1 cellular context compared by ENCODE assay signal in the genomic region with DNA sequence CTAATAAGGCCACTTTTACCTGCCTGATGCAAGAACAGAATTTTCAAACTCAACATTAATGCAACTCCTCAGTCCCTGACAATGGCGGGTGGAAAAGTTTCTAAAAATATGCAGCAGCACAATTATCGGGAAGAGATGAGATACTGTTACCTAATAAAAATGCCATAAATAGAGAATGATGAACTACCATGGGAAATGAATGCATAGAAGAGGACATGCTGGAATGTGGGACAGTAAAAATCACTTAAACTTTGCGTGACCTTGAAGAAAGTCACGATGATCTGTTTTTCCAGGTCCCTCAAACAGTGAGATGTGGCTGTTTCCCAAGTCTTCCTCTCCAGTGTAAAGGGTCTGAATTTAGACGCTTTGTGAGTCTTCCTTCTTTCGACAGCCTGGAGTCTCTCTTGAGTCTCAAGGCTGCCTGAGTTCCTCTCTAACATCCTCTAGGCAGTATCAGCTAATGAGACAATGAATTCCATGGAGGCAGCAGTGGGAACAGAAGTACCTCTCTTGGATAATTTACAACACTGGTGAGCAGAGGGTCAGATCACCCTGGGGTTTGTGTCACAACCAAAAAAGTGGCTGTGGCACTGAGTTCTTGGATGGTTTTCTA.
TF ChIP-seq lines count a peak whose summit lies in the region.

No MANE protein-coding gene starts in this region.

TF ChIP-seq in HEK293, 187 proteins besides CTCF, POLR2A, EP300 and RAD21 (continued from another document and continues in another):
- TF ChIP-seq, protein P1, sequence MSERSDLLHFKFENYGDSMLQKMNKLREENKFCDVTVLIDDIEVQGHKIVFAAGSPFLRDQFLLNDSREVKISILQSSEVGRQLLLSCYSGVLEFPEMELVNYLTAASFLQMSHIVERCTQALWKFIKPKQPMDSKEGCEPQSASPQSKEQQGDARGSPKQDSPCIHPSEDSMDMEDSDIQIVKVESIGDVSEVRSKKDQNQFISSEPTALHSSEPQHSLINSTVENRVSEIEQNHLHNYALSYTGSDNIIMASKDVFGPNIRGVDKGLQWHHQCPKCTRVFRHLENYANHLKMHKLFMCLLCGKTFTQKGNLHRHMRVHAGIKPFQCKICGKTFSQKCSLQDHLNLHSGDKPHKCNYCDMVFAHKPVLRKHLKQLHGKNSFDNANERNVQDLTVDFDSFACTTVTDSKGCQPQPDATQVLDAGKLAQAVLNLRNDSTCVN (tag by site-specific recombination; optimal IDR thresholded peaks at IDR 0.05) = no peak
- TF ChIP-seq, protein P2, sequence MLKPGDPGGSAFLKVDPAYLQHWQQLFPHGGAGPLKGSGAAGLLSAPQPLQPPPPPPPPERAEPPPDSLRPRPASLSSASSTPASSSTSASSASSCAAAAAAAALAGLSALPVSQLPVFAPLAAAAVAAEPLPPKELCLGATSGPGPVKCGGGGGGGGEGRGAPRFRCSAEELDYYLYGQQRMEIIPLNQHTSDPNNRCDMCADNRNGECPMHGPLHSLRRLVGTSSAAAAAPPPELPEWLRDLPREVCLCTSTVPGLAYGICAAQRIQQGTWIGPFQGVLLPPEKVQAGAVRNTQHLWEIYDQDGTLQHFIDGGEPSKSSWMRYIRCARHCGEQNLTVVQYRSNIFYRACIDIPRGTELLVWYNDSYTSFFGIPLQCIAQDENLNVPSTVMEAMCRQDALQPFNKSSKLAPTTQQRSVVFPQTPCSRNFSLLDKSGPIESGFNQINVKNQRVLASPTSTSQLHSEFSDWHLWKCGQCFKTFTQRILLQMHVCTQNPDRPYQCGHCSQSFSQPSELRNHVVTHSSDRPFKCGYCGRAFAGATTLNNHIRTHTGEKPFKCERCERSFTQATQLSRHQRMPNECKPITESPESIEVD (tag by site-specific recombination; IDR thresholded peaks at IDR 0.05) = peak; percentile 62
- TF ChIP-seq HOXD13 (CRISPR knock-in tag; IDR thresholded peaks at IDR 0.05; ENCODE audit: borderline replicate concordance) (no peak), ZNF529 (tag by site-specific recombination; IDR thresholded peaks at IDR 0.05; ENCODE audit: insufficient replicate concordance) (no peak), ZNF747 (tag by site-specific recombination; IDR thresholded peaks at IDR 0.05) (no peak), ZNF548 (tag by site-specific recombination; IDR thresholded peaks at IDR 0.05) (no peak), ZSCAN30 (tag by site-specific recombination; IDR thresholded peaks at IDR 0.05) (no peak), ZNF341 (tag by site-specific recombination; IDR thresholded peaks at IDR 0.05; ENCODE audit: low read depth) (no peak), ZNF664 (tag by site-specific recombination; IDR thresholded peaks at IDR 0.05) (peak; percentile 77), ZNF600 (tag by site-specific recombination; IDR thresholded peaks at IDR 0.05) (no peak), SP3 (tag by site-specific recombination; IDR thresholded peaks at IDR 0.05) (no peak), ZNF670 (tag by site-specific recombination; IDR thresholded peaks at IDR 0.05; ENCODE audit: low read depth) (no peak), ZXDB (tag by site-specific recombination; IDR thresholded peaks at IDR 0.05) (peak; percentile 48), ZNF248 (tag by site-specific recombination; IDR thresholded peaks at IDR 0.05) (no peak), ZBTB48 (tag by site-specific recombination; IDR thresholded peaks at IDR 0.05) (no peak), SP7 (tag by site-specific recombination; IDR thresholded peaks at IDR 0.05) (no peak; the same call in 1 of the 2 replicates), ZNF501 (tag by site-specific recombination; IDR thresholded peaks at IDR 0.05) (0 out of 2 replicates have a peak, but pooled peaks have one; percentile 33), ZNF366 (tag by site-specific recombination; conservative IDR thresholded peaks at IDR 0.05) (peak; percentile 42; the same call in 1 of the 2 replicates), GLI2 (tag by site-specific recombination; IDR thresholded peaks at IDR 0.05; ENCODE audit: borderline replicate concordance, low read depth) (no peak), TCF7L2 (IDR thresholded peaks at IDR 0.05; ENCODE audit: borderline replicate concordance, low read depth, low read length) (no peak), ZNF335 (tag by site-specific recombination; conservative IDR thresholded peaks at IDR 0.05) (peak; percentile 67), ZNF549 (tag by site-specific recombination; IDR thresholded peaks at IDR 0.05) (no peak), PRDM1 (tag by site-specific recombination; IDR thresholded peaks at IDR 0.05) (peak; percentile 47; the same call in 1 of the 2 replicates), ZNF843 (tag by site-specific recombination; IDR thresholded peaks at IDR 0.05) (peak; percentile 55; the same call in 1 of the 2 replicates), ZBTB17 (tag by site-specific recombination; IDR thresholded peaks at IDR 0.05) (peak; percentile 51; the same call in 1 of the 2 replicates), ZNF184 (tag by site-specific recombination; IDR thresholded peaks at IDR 0.05) (no peak)
- TF ChIP-seq, protein P3, sequence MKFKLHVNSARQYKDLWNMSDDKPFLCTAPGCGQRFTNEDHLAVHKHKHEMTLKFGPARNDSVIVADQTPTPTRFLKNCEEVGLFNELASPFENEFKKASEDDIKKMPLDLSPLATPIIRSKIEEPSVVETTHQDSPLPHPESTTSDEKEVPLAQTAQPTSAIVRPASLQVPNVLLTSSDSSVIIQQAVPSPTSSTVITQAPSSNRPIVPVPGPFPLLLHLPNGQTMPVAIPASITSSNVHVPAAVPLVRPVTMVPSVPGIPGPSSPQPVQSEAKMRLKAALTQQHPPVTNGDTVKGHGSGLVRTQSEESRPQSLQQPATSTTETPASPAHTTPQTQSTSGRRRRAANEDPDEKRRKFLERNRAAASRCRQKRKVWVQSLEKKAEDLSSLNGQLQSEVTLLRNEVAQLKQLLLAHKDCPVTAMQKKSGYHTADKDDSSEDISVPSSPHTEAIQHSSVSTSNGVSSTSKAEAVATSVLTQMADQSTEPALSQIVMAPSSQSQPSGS (tag by site-specific recombination; IDR thresholded peaks at IDR 0.05; ENCODE audit: low read depth) = no peak
- TF ChIP-seq, protein P4, sequence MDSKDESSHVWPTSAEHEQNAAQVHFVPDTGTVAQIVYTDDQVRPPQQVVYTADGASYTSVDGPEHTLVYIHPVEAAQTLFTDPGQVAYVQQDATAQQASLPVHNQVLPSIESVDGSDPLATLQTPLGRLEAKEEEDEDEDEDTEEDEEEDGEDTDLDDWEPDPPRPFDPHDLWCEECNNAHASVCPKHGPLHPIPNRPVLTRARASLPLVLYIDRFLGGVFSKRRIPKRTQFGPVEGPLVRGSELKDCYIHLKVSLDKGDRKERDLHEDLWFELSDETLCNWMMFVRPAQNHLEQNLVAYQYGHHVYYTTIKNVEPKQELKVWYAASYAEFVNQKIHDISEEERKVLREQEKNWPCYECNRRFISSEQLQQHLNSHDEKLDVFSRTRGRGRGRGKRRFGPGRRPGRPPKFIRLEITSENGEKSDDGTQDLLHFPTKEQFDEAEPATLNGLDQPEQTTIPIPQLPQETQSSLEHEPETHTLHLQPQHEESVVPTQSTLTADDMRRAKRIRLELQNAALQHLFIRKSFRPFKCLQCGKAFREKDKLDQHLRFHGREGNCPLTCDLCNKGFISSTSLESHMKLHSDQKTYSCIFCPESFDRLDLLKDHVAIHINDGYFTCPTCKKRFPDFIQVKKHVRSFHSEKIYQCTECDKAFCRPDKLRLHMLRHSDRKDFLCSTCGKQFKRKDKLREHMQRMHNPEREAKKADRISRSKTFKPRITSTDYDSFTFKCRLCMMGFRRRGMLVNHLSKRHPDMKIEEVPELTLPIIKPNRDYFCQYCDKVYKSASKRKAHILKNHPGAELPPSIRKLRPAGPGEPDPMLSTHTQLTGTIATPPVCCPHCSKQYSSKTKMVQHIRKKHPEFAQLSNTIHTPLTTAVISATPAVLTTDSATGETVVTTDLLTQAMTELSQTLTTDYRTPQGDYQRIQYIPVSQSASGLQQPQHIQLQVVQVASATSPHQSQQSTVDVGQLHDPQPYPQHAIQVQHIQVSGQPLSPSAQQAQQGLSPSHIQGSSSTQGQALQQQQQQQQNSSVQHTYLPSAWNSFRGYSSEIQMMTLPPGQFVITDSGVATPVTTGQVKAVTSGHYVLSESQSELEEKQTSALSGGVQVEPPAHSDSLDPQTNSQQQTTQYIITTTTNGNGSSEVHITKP (tag by site-specific recombination; IDR thresholded peaks at IDR 0.05) = peak; percentile 10; the same call in 1 of the 2 replicates
- TF ChIP-seq, protein P5, sequence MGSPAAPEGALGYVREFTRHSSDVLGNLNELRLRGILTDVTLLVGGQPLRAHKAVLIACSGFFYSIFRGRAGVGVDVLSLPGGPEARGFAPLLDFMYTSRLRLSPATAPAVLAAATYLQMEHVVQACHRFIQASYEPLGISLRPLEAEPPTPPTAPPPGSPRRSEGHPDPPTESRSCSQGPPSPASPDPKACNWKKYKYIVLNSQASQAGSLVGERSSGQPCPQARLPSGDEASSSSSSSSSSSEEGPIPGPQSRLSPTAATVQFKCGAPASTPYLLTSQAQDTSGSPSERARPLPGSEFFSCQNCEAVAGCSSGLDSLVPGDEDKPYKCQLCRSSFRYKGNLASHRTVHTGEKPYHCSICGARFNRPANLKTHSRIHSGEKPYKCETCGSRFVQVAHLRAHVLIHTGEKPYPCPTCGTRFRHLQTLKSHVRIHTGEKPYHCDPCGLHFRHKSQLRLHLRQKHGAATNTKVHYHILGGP (tag by site-specific recombination; IDR thresholded peaks at IDR 0.05) = peak; percentile 61; the same call in 1 of the 2 replicates
- TF ChIP-seq, protein P6, sequence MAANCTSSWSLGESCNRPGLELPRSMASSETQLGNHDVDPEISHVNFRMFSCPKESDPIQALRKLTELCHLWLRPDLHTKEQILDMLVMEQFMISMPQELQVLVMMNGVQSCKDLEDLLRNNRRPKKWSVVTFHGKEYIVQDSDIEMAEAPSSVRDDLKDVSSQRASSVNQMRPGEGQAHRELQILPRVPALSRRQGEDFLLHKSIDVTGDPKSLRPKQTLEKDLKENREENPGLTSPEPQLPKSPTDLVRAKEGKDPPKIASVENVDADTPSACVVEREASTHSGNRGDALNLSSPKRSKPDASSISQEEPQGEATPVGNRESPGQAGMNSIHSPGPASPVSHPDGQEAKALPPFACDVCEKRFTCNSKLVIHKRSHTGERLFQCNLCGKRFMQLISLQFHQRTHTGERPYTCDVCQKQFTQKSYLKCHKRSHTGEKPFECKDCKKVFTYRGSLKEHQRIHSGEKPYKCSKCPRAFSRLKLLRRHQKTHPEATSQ (tag by site-specific recombination; IDR thresholded peaks at IDR 0.05) = no peak
- TF ChIP-seq, protein P7, sequence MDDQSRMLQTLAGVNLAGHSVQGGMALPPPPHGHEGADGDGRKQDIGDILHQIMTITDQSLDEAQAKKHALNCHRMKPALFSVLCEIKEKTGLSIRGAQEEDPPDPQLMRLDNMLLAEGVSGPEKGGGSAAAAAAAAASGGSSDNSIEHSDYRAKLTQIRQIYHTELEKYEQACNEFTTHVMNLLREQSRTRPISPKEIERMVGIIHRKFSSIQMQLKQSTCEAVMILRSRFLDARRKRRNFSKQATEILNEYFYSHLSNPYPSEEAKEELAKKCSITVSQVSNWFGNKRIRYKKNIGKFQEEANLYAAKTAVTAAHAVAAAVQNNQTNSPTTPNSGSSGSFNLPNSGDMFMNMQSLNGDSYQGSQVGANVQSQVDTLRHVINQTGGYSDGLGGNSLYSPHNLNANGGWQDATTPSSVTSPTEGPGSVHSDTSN (CRISPR knock-in tag; IDR thresholded peaks at IDR 0.05) = no peak
- TF ChIP-seq, protein P8, sequence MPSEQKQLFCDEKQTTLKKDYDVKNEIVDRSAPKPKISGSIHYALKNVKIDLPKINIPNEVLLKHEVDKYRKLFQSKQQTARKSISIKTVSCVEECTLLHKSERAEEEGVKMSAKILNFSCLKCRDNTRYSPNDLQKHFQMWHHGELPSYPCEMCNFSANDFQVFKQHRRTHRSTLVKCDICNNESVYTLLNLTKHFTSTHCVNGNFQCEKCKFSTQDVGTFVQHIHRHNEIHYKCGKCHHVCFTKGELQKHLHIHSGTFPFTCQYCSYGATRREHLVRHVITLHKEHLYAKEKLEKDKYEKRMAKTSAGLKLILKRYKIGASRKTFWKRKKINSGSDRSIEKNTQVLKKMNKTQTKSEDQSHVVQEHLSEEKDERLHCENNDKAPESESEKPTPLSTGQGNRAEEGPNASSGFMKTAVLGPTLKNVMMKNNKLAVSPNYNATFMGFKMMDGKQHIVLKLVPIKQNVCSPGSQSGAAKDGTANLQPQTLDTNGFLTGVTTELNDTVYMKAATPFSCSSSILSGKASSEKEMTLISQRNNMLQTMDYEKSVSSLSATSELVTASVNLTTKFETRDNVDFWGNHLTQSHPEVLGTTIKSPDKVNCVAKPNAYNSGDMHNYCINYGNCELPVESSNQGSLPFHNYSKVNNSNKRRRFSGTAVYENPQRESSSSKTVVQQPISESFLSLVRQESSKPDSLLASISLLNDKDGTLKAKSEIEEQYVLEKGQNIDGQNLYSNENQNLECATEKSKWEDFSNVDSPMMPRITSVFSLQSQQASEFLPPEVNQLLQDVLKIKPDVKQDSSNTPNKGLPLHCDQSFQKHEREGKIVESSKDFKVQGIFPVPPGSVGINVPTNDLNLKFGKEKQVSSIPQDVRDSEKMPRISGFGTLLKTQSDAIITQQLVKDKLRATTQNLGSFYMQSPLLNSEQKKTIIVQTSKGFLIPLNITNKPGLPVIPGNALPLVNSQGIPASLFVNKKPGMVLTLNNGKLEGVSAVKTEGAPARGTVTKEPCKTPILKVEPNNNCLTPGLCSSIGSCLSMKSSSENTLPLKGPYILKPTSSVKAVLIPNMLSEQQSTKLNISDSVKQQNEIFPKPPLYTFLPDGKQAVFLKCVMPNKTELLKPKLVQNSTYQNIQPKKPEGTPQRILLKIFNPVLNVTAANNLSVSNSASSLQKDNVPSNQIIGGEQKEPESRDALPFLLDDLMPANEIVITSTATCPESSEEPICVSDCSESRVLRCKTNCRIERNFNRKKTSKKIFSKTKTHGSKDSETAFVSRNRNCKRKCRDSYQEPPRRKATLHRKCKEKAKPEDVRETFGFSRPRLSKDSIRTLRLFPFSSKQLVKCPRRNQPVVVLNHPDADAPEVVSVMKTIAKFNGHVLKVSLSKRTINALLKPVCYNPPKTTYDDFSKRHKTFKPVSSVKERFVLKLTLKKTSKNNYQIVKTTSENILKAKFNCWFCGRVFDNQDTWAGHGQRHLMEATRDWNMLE (tag by site-specific recombination; conservative IDR thresholded peaks at IDR 0.05; ENCODE audit: low read depth) = no peak
- TF ChIP-seq, protein P9, sequence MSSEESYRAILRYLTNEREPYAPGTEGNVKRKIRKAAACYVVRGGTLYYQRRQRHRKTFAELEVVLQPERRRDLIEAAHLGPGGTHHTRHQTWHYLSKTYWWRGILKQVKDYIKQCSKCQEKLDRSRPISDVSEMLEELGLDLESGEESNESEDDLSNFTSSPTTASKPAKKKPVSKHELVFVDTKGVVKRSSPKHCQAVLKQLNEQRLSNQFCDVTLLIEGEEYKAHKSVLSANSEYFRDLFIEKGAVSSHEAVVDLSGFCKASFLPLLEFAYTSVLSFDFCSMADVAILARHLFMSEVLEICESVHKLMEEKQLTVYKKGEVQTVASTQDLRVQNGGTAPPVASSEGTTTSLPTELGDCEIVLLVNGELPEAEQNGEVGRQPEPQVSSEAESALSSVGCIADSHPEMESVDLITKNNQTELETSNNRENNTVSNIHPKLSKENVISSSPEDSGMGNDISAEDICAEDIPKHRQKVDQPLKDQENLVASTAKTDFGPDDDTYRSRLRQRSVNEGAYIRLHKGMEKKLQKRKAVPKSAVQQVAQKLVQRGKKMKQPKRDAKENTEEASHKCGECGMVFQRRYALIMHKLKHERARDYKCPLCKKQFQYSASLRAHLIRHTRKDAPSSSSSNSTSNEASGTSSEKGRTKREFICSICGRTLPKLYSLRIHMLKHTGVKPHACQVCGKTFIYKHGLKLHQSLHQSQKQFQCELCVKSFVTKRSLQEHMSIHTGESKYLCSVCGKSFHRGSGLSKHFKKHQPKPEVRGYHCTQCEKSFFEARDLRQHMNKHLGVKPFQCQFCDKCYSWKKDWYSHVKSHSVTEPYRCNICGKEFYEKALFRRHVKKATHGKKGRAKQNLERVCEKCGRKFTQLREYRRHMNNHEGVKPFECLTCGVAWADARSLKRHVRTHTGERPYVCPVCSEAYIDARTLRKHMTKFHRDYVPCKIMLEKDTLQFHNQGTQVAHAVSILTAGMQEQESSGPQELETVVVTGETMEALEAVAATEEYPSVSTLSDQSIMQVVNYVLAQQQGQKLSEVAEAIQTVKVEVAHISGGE (tag by site-specific recombination; conservative IDR thresholded peaks at IDR 0.05; ENCODE audit: low read depth) = no peak
